10 cellular contexts compared by ENCODE assay signal in genomic region chr16:79451196-79451816, GRCh38.
DNase-seq lines count a peak whose midpoint lies in the region; ATAC-seq and TF ChIP-seq lines count a peak whose summit lies in the region.
"Had no signal": no experiment of that assay in that cellular context is flagged by ENCODE, and none has a peak within 500 bp of the region (broad histone marks: within the 10 kb centered on the region; RNA-seq: fewer than 3 reads in every experiment).

No MANE protein-coding gene starts in this region.

- no peak for TF ChIP-seq CTCF in GM10266 (IDR thresholded peaks at IDR 0.05; ENCODE audit: control insufficient read depth, insufficient read depth, low read depth, missing control alignments)

- ATAC-seq in GM21381 (IDR thresholded peaks at IDR 0.05; ENCODE audit: unreplicated experiment), result peak; percentile 92

- DNase-seq in CD1c-positive myeloid dendritic cell (ENCODE audit: extremely low spot score) (peak; percentile 91), KG1 (lab: John Stamatoyannopoulos, UW) (peak; percentile 61), GM10266 (ENCODE audit: extremely low spot score) (no peak), NCI-H510A treated with DMSO at 0.1 percent for 48 hours (lab: John Stamatoyannopoulos, UW) (no peak), HuH-7.5 (ENCODE audit: low spot score) (no peak)
- peak; percentile 26 to 28 for DNase-seq in activated T-cell treated with anti-CD3 and anti-CD28 coated beads, Interleukin-2, amount 50 U/mL, for 48 hours
- DNase-seq in central memory CD4-positive, alpha-beta T cell, result no peak
- DNase-seq: activated naive CD4-positive, alpha-beta T cell; kidney glomerular epithelial cell had no signal

Comparison
In these comparisons a context has a peak if more than half of its experiments do, and no peak if none do; other contexts are left out.
1. DNase-seq: peak in CD1c-positive myeloid dendritic cell (single experiment), KG1 (single experiment) and activated T-cell treated with anti-CD3 and anti-CD28 coated beads, Interleukin-2, amount 50 U/mL, for 48 hours (2 of 2); none in central memory CD4-positive, alpha-beta T cell (single experiment), GM10266 (single experiment), NCI-H510A treated with DMSO at 0.1 percent for 48 hours (single experiment) and HuH-7.5 (single experiment).